11 cellular contexts compared by ENCODE assay signal in genomic region chr4:88880501-88881226, GRCh38.
DNase-seq lines count a peak whose midpoint lies in the region; ATAC-seq and TF ChIP-seq lines count a peak whose summit lies in the region.
"Had no signal": no experiment of that assay in that cellular context is flagged by ENCODE, and none has a peak within 500 bp of the region (broad histone marks: within the 10 kb centered on the region; RNA-seq: fewer than 3 reads in every experiment).

No MANE protein-coding gene starts in this region.

- H3K27ac Mint-ChIP-seq in nephron progenitor cell: peak overlapping the region; percentile 96
- H3K27ac Mint-ChIP-seq: activated naive CD8-positive, alpha-beta T cell treated with anti-CD3 and anti-CD28 coated beads for 36 hours; CD4-positive, alpha-beta T cell had no signal

- H3K36me3 Mint-ChIP-seq in nephron progenitor cell (ENCODE audit: low read depth): peaks cover 56% of the 10 kb centered on the region
- H3K36me3 Mint-ChIP-seq: activated naive CD8-positive, alpha-beta T cell treated with anti-CD3 and anti-CD28 coated beads for 36 hours had no signal

- no peak for TF ChIP-seq CTCF in NB4 (IDR thresholded peaks at IDR 0.05; ENCODE audit: low read depth, low read length)
- TF ChIP-seq CTCF in nephron progenitor cell (IDR thresholded peaks at IDR 0.05): no peak

- H3K4me3 ChIP-seq in NB4 (ENCODE audit: low read depth, low read length): no peak overlapping the region

- H3K9me3 Mint-ChIP-seq in nephron progenitor cell: peaks cover 58% of the 10 kb centered on the region
- H3K9me3 Mint-ChIP-seq: activated naive CD8-positive, alpha-beta T cell treated with anti-CD3 and anti-CD28 coated beads for 36 hours; CD4-positive, alpha-beta T cell had no signal

- peaks cover 2% of the 10 kb centered on the region for H3K27me3 Mint-ChIP-seq in nephron progenitor cell (ENCODE audit: low read depth, poor library complexity)
- H3K27me3 Mint-ChIP-seq: CD4-positive, alpha-beta T cell had no signal

- TF ChIP-seq POLR2A in NB4 (IDR thresholded peaks at IDR 0.05; ENCODE audit: extremely low read depth, insufficient read length): no peak

- H3K4me3 Mint-ChIP-seq in nephron progenitor cell: peak overlapping the region; percentile 2
- H3K4me3 Mint-ChIP-seq: activated naive CD8-positive, alpha-beta T cell treated with anti-CD3 and anti-CD28 coated beads for 36 hours; CD4-positive, alpha-beta T cell had no signal

- ATAC-seq in GM21360 (IDR thresholded peaks at IDR 0.05; ENCODE audit: unreplicated experiment) (no peak), HG03025 (IDR thresholded peaks at IDR 0.05; ENCODE audit: low FRiP score, unreplicated experiment) (no peak), HG02852 (IDR thresholded peaks at IDR 0.05; ENCODE audit: unreplicated experiment) (no peak)

- peak; percentile 52 for DNase-seq in ELF-1 (ENCODE audit: low read depth, low spot score)
- peak; percentile 61 for DNase-seq in NB4 (ENCODE audit: low read depth)
- DNase-seq in SK-N-DZ (ENCODE audit: low spot score): peak; percentile 15
- DNase-seq in nephron progenitor cell: peak; percentile 8
- DNase-seq in activated CD4-positive, alpha-beta T cell treated with anti-CD3 and anti-CD28 coated beads, Interleukin-2, amount 50 U/mL, for 1 hour: no peak
- DNase-seq: activated naive CD8-positive, alpha-beta T cell treated with anti-CD3 and anti-CD28 coated beads for 36 hours; CD4-positive, alpha-beta T cell; MV-4-11 had no signal

- peaks cover 23% of the 10 kb centered on the region for H3K4me1 Mint-ChIP-seq in nephron progenitor cell
- H3K4me1 Mint-ChIP-seq: activated naive CD8-positive, alpha-beta T cell treated with anti-CD3 and anti-CD28 coated beads for 36 hours had no signal
